In the genomic region with DNA sequence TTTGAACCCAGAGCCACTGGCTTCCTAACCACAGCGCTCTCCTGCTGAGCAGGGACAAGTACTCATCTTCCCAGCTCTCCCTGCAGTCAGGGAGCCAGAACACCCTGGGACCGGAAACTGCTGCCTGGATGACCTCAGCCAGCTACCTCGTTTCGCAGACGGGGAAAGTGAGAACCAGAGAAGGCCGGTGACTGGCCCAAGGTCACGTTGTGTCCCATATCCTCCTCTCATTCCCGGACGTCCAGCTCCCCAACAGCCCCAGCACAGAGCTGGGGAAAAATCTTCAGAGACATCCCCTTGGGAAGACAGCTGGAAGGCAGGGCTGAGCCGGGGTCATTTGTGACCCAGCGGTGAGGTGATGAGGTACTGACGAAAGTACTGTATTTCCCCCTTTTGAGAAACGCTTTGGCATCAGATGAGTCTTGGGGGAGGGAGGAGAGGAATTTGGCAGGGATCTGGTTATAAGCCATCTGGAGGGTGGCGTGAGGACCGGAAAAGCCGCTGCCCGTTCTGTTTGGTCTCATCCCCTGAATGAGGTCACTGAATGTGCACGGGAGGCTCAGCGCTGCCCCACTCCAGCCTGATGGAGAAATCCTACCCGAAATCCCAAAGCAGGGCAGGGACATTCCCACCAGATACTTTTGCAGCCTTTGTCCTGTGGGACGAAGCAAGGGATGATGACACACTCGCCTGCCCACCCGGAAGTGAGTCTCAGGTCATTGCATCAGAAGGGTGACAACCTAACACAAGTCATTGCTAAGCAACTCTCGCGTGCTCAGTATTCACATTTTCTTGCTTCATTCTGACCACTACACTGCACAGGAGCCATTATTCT, we compare ENCODE assay signal across 8 cellular contexts. TPM values are rescaled to one million over a fixed set of nuclear protein-coding genes. Genes with fewer than 3 reads are reported as not detected.
DNase-seq lines count a peak whose midpoint lies in the region; ATAC-seq and TF ChIP-seq lines count a peak whose summit lies in the region.

No MANE protein-coding gene starts in this region.

- H3K27ac Mint-ChIP-seq in WTC11 = no peak overlapping the region
- H3K27ac Mint-ChIP-seq in effector memory CD8-positive, alpha-beta T cell = no peak overlapping the region

- H3K4me1 ChIP-seq in urinary bladder (ENCODE audit: insufficient read depth) = no peaks in the 10 kb centered on the region

- DNase-seq in activated effector memory CD4-positive, alpha-beta T cell treated with anti-CD3 and anti-CD28 coated beads, Interleukin-2, amount 50 U/mL, for 16 hours = peak; percentile 24
- DNase-seq in activated effector memory CD4-positive, alpha-beta T cell treated with Interleukin-2 at 50 U/mL for 16 hours = no peak
- DNase-seq in WTC11 (ENCODE audit: low spot score) (no peak), hepatic stellate cell (ENCODE audit: low spot score) (peak; percentile 91), HUDEP-2 (lab: John Stamatoyannopoulos, UW; ENCODE audit: unreplicated experiment in 76 of 76) (no peak)
- DNase-seq in effector memory CD8-positive, alpha-beta T cell = no peak

- WGBS in urinary bladder = 58% methylated on average over 25 of the region's 25 CpGs

- no peaks in the 10 kb centered on the region for H3K36me3 Mint-ChIP-seq in WTC11
- H3K36me3 Mint-ChIP-seq in effector memory CD8-positive, alpha-beta T cell (ENCODE audit: insufficient read depth) = no peaks in the 10 kb centered on the region

- H3K4me3 Mint-ChIP-seq in WTC11 = no peak overlapping the region
- H3K4me3 Mint-ChIP-seq in effector memory CD8-positive, alpha-beta T cell = no peak overlapping the region

- no peaks in the 10 kb centered on the region for H3K9me3 Mint-ChIP-seq in WTC11
- no peaks in the 10 kb centered on the region for H3K9me3 Mint-ChIP-seq in effector memory CD8-positive, alpha-beta T cell

- H3K27me3 Mint-ChIP-seq in WTC11 (ENCODE audit: low read depth) = no peaks in the 10 kb centered on the region
- H3K27me3 Mint-ChIP-seq in effector memory CD8-positive, alpha-beta T cell = no peaks in the 10 kb centered on the region

- CTCF ChIA-PET in WTC11 (lab: Charles Lee) = interaction anchor here (1.1 to 1.3 kb wide), 2 partner anchors 57 to 82 kb away, joined by 3 read pairs; no protein-coding TSS in a partner anchor

- H3K4me1 Mint-ChIP-seq in WTC11 = peaks cover 13% of the 10 kb centered on the region
- peaks cover 0 to 1% of the 10 kb centered on the region in 2 donors for H3K4me1 Mint-ChIP-seq in effector memory CD8-positive, alpha-beta T cell (ENCODE audit: low read depth in 2 of 2)

- H3K4me3 ChIP-seq in urinary bladder (ENCODE audit: low read depth, low read length) = no peak overlapping the region

- no peak for ATAC-seq in WTC11
- ATAC-seq in effector memory CD8-positive, alpha-beta T cell (replicated peaks) = no peak
- no peak for ATAC-seq in GM18511 (IDR thresholded peaks at IDR 0.05; ENCODE audit: unreplicated experiment)

- no peaks in the 10 kb centered on the region for H3K36me3 ChIP-seq in urinary bladder (ENCODE audit: insufficient read depth)

- H3K27ac ChIP-seq in urinary bladder (ENCODE audit: low read depth) = peak overlapping the region; percentile 40

- POLR2A ChIA-PET in WTC11 (lab: Charles Lee) = no interaction called here

- TF ChIP-seq CTCF in WTC11 (IDR thresholded peaks at IDR 0.05) = no peak

TF ChIP-seq in WTC11, 78 proteins besides CTCF, POLR2A, EP300 and RAD21:
- TF ChIP-seq GABPB1 (CRISPR knock-in tag; IDR thresholded peaks at IDR 0.05) = peak; percentile 91
- TF ChIP-seq, protein P1, sequence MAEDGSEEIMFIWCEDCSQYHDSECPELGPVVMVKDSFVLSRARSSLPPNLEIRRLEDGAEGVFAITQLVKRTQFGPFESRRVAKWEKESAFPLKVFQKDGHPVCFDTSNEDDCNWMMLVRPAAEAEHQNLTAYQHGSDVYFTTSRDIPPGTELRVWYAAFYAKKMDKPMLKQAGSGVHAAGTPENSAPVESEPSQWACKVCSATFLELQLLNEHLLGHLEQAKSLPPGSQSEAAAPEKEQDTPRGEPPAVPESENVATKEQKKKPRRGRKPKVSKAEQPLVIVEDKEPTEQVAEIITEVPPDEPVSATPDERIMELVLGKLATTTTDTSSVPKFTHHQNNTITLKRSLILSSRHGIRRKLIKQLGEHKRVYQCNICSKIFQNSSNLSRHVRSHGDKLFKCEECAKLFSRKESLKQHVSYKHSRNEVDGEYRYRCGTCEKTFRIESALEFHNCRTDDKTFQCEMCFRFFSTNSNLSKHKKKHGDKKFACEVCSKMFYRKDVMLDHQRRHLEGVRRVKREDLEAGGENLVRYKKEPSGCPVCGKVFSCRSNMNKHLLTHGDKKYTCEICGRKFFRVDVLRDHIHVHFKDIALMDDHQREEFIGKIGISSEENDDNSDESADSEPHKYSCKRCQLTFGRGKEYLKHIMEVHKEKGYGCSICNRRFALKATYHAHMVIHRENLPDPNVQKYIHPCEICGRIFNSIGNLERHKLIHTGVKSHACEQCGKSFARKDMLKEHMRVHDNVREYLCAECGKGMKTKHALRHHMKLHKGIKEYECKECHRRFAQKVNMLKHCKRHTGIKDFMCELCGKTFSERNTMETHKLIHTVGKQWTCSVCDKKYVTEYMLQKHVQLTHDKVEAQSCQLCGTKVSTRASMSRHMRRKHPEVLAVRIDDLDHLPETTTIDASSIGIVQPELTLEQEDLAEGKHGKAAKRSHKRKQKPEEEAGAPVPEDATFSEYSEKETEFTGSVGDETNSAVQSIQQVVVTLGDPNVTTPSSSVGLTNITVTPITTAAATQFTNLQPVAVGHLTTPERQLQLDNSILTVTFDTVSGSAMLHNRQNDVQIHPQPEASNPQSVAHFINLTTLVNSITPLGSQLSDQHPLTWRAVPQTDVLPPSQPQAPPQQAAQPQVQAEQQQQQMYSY (CRISPR knock-in tag; IDR thresholded peaks at IDR 0.05) = no peak
TF ChIP-seq in WTC11: peak in this region for 1.

RNA-seq across cellular contexts. Expression of a gene that starts 41.1 kb away (rescaled TPM):
- total RNA-seq in WTC11 (2021) = 4.6 to 7.2 TPM (median 6.1 TPM) in 3 replicates
- total RNA-seq in urinary bladder = 4.8 TPM
- polyA plus RNA-seq in urinary bladder = 1.1 TPM

Comparison
In these comparisons a context has a peak if more than half of its experiments do, and no peak if none do; other contexts are left out.
1. DNase-seq: peak in activated effector memory CD4-positive, alpha-beta T cell treated with anti-CD3 and anti-CD28 coated beads, Interleukin-2, amount 50 U/mL, for 16 hours (single experiment) and hepatic stellate cell (single experiment); none in activated effector memory CD4-positive, alpha-beta T cell treated with Interleukin-2 at 50 U/mL for 16 hours (single experiment), WTC11 (single experiment), effector memory CD8-positive, alpha-beta T cell (0 of 3) and HUDEP-2 (0 of 76).